In the genomic region with DNA sequence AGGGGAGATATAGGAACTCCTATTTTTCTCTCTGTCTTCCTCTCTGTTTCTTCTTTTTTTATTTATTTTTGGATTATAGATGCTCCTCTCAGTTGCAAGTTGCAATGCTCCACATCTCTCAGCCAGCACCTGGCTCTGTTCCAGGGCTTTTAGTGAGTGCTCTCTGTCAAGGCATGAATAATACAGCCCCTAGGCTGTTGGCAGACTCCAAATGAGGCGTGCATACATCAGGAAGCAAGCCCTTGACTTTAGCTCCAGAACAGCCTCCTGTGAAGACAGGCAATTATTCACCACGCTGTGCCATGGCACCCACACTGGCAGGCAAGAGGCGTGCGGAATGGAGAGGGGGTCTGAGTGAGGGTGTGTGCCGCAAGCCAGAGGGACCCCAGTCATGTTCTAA, we compare ENCODE assay signal across 11 cellular contexts.
DNase-seq lines count a peak whose midpoint lies in the region; ATAC-seq and TF ChIP-seq lines count a peak whose summit lies in the region.
"Had no signal": no experiment of that assay in that cellular context is flagged by ENCODE, and none has a peak within 500 bp of the region (broad histone marks: within the 10 kb centered on the region; RNA-seq: fewer than 3 reads in every experiment).

No MANE protein-coding gene starts in this region.

- peaks cover 9% of the 10 kb centered on the region for H3K4me1 ChIP-seq in hepatocyte (ENCODE audit: insufficient read depth)
- no peaks in the 10 kb centered on the region for H3K4me1 ChIP-seq in CD4-positive, alpha-beta memory T cell (ENCODE audit: insufficient read depth, low read length)

- H3K27ac Mint-ChIP-seq in CD4-positive, alpha-beta memory T cell: peak overlapping the region in 1 of 7 donors; percentile 29

- 65% methylated on average over 5 of the region's 5 CpGs for whole genome bisulfite sequencing in hepatocyte (ENCODE audit: low lambda C conversion rate, missing lambda C conversion rate)

- no peak overlapping the region for H3K4me3 ChIP-seq in AG09309 (ENCODE audit: control insufficient read depth, low read depth, low read length)
- H3K4me3 ChIP-seq in hepatocyte: no peak overlapping the region
- H3K4me3 ChIP-seq in CD4-positive, alpha-beta memory T cell (ENCODE audit: low read length in 2 of 2): no peak overlapping the region
- H3K4me3 ChIP-seq: skin epidermis had no signal

- H3K36me3 Mint-ChIP-seq in CD4-positive, alpha-beta memory T cell: no peaks in the 10 kb centered on the region

- in situ Hi-C loops in SK-MEL-5 (cut with HindIII; ENCODE audit: low pct_unique_long_range_greater_than_20kb, low sequenced_read_pairs): no loop called here

- no peaks in the 10 kb centered on the region for H3K36me3 ChIP-seq in hepatocyte (replicated peaks; ENCODE audit: insufficient read depth, low read depth)
- H3K36me3 ChIP-seq in CD4-positive, alpha-beta memory T cell (ENCODE audit: insufficient read depth, low read length): no peaks in the 10 kb centered on the region

- no peaks in the 10 kb centered on the region for H3K9me3 Mint-ChIP-seq in CD4-positive, alpha-beta memory T cell

- no peaks in the 10 kb centered on the region for H3K27me3 ChIP-seq in hepatocyte
- H3K27me3 ChIP-seq in CD4-positive, alpha-beta memory T cell (ENCODE audit: insufficient read depth, low read length): no peaks in the 10 kb centered on the region

- TF ChIP-seq CTCF in AG09309 (IDR thresholded peaks at IDR 0.05; ENCODE audit: control insufficient read depth, insufficient read depth, low read depth, low read length, missing control alignments): no peak
- TF ChIP-seq CTCF in hepatocyte (IDR thresholded peaks at IDR 0.05; ENCODE audit: poor library complexity): no peak

- H4K20me1 ChIP-seq in hepatocyte (ENCODE audit: insufficient read depth, poor library complexity, severe bottlenecking): no peaks in the 10 kb centered on the region

- ATAC-seq in HG02970 (IDR thresholded peaks at IDR 0.05; ENCODE audit: low FRiP score, unreplicated experiment): no peak

- H3K79me2 ChIP-seq in hepatocyte: no peaks in the 10 kb centered on the region

- H3K27me3 Mint-ChIP-seq in CD4-positive, alpha-beta memory T cell: no peaks in the 10 kb centered on the region

- no peak overlapping the region for H3K27ac ChIP-seq in hepatocyte
- no peak overlapping the region for H3K27ac ChIP-seq in CD4-positive, alpha-beta memory T cell (ENCODE audit: low read depth, low read length)
- H3K27ac ChIP-seq: VCaP had no signal

- POLR2A ChIA-PET in CD4-positive, alpha-beta memory T cell (lab: Charles Lee; ENCODE audit: partially characterized antibody): no interaction called here

- CTCF ChIA-PET in CD4-positive, alpha-beta memory T cell (lab: Charles Lee; ENCODE audit: partially characterized antibody): no interaction called here

- DNase-seq in AG09309 (ENCODE audit: low read depth) (peak; percentile 14), NCI-H146 (lab: John Stamatoyannopoulos, UW) (peak; percentile 90), SK-MEL-5 (ENCODE audit: low read depth, low spot score) (peak; percentile 58), hepatocyte (ENCODE audit: low spot score) (peak; percentile 68), Kasumi-1 (lab: John Stamatoyannopoulos, UW) (no peak)
- no peak for DNase-seq in activated naive CD4-positive, alpha-beta T cell treated with anti-CD3 and anti-CD28 coated beads, Interleukin-2, amount 50 U/mL, for 16 hours
- DNase-seq in CD4-positive, alpha-beta memory T cell: no peak
- DNase-seq: MV-4-11 had no signal

- no peaks in the 10 kb centered on the region for H3K9me2 ChIP-seq in hepatocyte (replicated peaks; ENCODE audit: insufficient read depth)

- H2AFZ ChIP-seq in hepatocyte: no peak overlapping the region

- H3K9me3 ChIP-seq in hepatocyte (ENCODE audit: low read depth): no peaks in the 10 kb centered on the region
- no peaks in the 10 kb centered on the region for H3K9me3 ChIP-seq in CD4-positive, alpha-beta memory T cell (ENCODE audit: control insufficient read depth in 1 of 2, low read length in 2 of 2)

- H3K4me3 Mint-ChIP-seq in CD4-positive, alpha-beta memory T cell: no peak overlapping the region

- H3K4me2 ChIP-seq in hepatocyte: no peak overlapping the region

- intact Hi-C loops in CD4-positive, alpha-beta memory T cell (cut with micrococcal nuclease): no loop called here

- H3K4me1 Mint-ChIP-seq in CD4-positive, alpha-beta memory T cell: no peaks in the 10 kb centered on the region

Comparison
In these comparisons a context has a peak if more than half of its experiments do, and no peak if none do; other contexts are left out.
1. DNase-seq: peak in AG09309 (single experiment), NCI-H146 (single experiment), SK-MEL-5 (single experiment) and hepatocyte (single experiment); none in activated naive CD4-positive, alpha-beta T cell treated with anti-CD3 and anti-CD28 coated beads, Interleukin-2, amount 50 U/mL, for 16 hours (single experiment), Kasumi-1 (0 of 2) and CD4-positive, alpha-beta memory T cell (0 of 5).